8 cellular contexts compared by ENCODE assay signal in genomic region chr4:153142700-153143438, GRCh38.
DNase-seq lines count a peak whose midpoint lies in the region; ATAC-seq and FAIRE-seq lines count a peak whose summit lies in the region.

No MANE protein-coding gene starts in this region.

- peaks cover 8% of the 10 kb centered on the region for H3K27me3 Mint-ChIP-seq in activated naive CD8-positive, alpha-beta T cell treated with anti-CD3 and anti-CD28 coated beads for 36 hours

- no peak for ATAC-seq in HG03175 (IDR thresholded peaks at IDR 0.05; ENCODE audit: unreplicated experiment)

- DNase-seq in ELR (ENCODE audit: low read depth), result peak; percentile 78
- DNase-seq in MG63, result peak; percentile 58
- peak; percentile 48 for DNase-seq in RCC 7860 (ENCODE audit: low spot score)
- DNase-seq in activated naive CD8-positive, alpha-beta T cell treated with anti-CD3 and anti-CD28 coated beads for 36 hours, result peak; percentile 44
- DNase-seq in glomerular visceral epithelial cell (ENCODE audit: extremely low spot score), result peak; percentile 73
- DNase-seq in posterior cingulate gyrus, result peak; percentile 50 to 95 (median 76)
- DNase-seq in OCI-M2 (lab: John Stamatoyannopoulos, UW; ENCODE audit: unreplicated experiment), result no peak

- H3K4me3 Mint-ChIP-seq in activated naive CD8-positive, alpha-beta T cell treated with anti-CD3 and anti-CD28 coated beads for 36 hours, result no peak overlapping the region

- H3K27ac Mint-ChIP-seq in activated naive CD8-positive, alpha-beta T cell treated with anti-CD3 and anti-CD28 coated beads for 36 hours, result no peak overlapping the region

- no peak overlapping the region for H3K4me3 ChIP-seq in MG63

- no peaks in the 10 kb centered on the region for H3K36me3 ChIP-seq in MG63

- no peaks in the 10 kb centered on the region for H3K9me3 Mint-ChIP-seq in activated naive CD8-positive, alpha-beta T cell treated with anti-CD3 and anti-CD28 coated beads for 36 hours

- H3K9me3 ChIP-seq in MG63, result no peaks in the 10 kb centered on the region

- H3K4me1 Mint-ChIP-seq in activated naive CD8-positive, alpha-beta T cell treated with anti-CD3 and anti-CD28 coated beads for 36 hours, result peaks cover 12% of the 10 kb centered on the region

- intact Hi-C loops in posterior cingulate gyrus (cut with DNase I), result loop anchor here (1.0 to 10.0 kb wide), 5 partner anchors 64 to 434 kb away; partner anchors contain the start of genes MND1 and TMEM131L

- H3K36me3 Mint-ChIP-seq in activated naive CD8-positive, alpha-beta T cell treated with anti-CD3 and anti-CD28 coated beads for 36 hours, result no peaks in the 10 kb centered on the region

- H3K27me3 ChIP-seq in MG63, result no peaks in the 10 kb centered on the region

- FAIRE-seq in RCC 7860 (lab: Jason Lieb, UNC), result no peak
